Comparison of ENCODE assay signal across 17 cellular contexts in genomic region chr17:64124609-64125008, GRCh38. TPM values are rescaled to one million over a fixed set of nuclear protein-coding genes. Genes with fewer than 3 reads are reported as not detected.
DNase-seq lines count a peak whose midpoint lies in the region; ATAC-seq and TF ChIP-seq lines count a peak whose summit lies in the region.
"Had no signal": no experiment of that assay in that cellular context is flagged by ENCODE, and none has a peak within 500 bp of the region (broad histone marks: within the 10 kb centered on the region; RNA-seq: fewer than 3 reads in every experiment).

No MANE protein-coding gene starts in this region.

- no peaks in the 10 kb centered on the region for H3K27me3 Mint-ChIP-seq in T-helper 2 cell treated with Interferon-gamma antibody and Interleukin-4, amounts not matched to agents 5 μg/mL and 100 μg/mL, for 36 hours (ENCODE audit: low read depth)
- no peaks in the 10 kb centered on the region for H3K27me3 Mint-ChIP-seq in activated T-helper 2 cell treated with anti-CD3 and anti-CD28 coated beads, Interferon-gamma antibody, Interleukin-2, Interleukin-4, amounts not matched to agents 10 μg/mL and 5 μg/mL and 100 μg/mL, durations not matched to agents 14 hours and 24 hours and 36 hours (ENCODE audit: low read depth)

- intact Hi-C loops in activated T-helper 2 cell treated with anti-CD3 and anti-CD28 coated beads, Interferon-gamma antibody, Interleukin-2, Interleukin-4, amounts not matched to agents 10 μg/mL and 5 μg/mL and 100 μg/mL, durations not matched to agents 14 hours and 24 hours and 36 hours (cut with micrococcal nuclease): no loop called here

- no peaks in the 10 kb centered on the region for H3K9me2 ChIP-seq in MM.1S (replicated peaks; ENCODE audit: insufficient read depth, low read length)

- no peak overlapping the region for H2AFZ ChIP-seq in MM.1S (ENCODE audit: low read length)

- peaks cover 4% of the 10 kb centered on the region for H4K20me1 ChIP-seq in MM.1S (ENCODE audit: insufficient read depth, low read length)

- H3K9ac ChIP-seq in MM.1S (ENCODE audit: low read length): peak overlapping the region; percentile 94; the same call in 1 of the 2 replicates
- H3K9ac ChIP-seq: BLaER1 had no signal

- H3F3A ChIP-seq in MM.1S (ENCODE audit: insufficient read depth, low read length): peaks cover 92% of the 10 kb centered on the region

- H3K4me3 ChIP-seq in MM.1S (ENCODE audit: low read length): peak overlapping the region; percentile 80
- H3K4me3 ChIP-seq: BLaER1 had no signal

- no peaks in the 10 kb centered on the region for H3K27me3 ChIP-seq in MM.1S (replicated peaks; ENCODE audit: insufficient read depth, low read length)

- peaks cover 3% of the 10 kb centered on the region; the same call in 1 of the 2 replicates for H3K36me3 ChIP-seq in MM.1S (replicated peaks; ENCODE audit: insufficient read depth, low read length)
- H3K36me3 ChIP-seq: BLaER1 had no signal

- peak overlapping the region; percentile 99; the same call in 1 of the 2 replicates for H3K27ac ChIP-seq in MM.1S (ENCODE audit: low read length)
- H3K27ac ChIP-seq: BLaER1 had no signal

- no peak for ATAC-seq in HG03342 (IDR thresholded peaks at IDR 0.05; ENCODE audit: unreplicated experiment)
- ATAC-seq: HepG2 had no signal

- peaks cover 73% of the 10 kb centered on the region for H3K4me1 Mint-ChIP-seq in T-helper 2 cell treated with Interferon-gamma antibody and Interleukin-4, amounts not matched to agents 5 μg/mL and 100 μg/mL, for 36 hours (ENCODE audit: low read depth)
- H3K4me1 Mint-ChIP-seq in activated T-helper 2 cell treated with anti-CD3 and anti-CD28 coated beads, Interferon-gamma antibody, Interleukin-2, Interleukin-4, amounts not matched to agents 10 μg/mL and 5 μg/mL and 100 μg/mL, durations not matched to agents 14 hours and 24 hours and 36 hours (ENCODE audit: low read depth): peaks cover 75% of the 10 kb centered on the region

- H3K9me3 Mint-ChIP-seq in T-helper 2 cell treated with Interferon-gamma antibody and Interleukin-4, amounts not matched to agents 5 μg/mL and 100 μg/mL, for 36 hours: no peaks in the 10 kb centered on the region
- no peaks in the 10 kb centered on the region for H3K9me3 Mint-ChIP-seq in activated T-helper 2 cell treated with anti-CD3 and anti-CD28 coated beads, Interferon-gamma antibody, Interleukin-2, Interleukin-4, amounts not matched to agents 10 μg/mL and 5 μg/mL and 100 μg/mL, durations not matched to agents 14 hours and 24 hours and 36 hours
- H3K9me3 Mint-ChIP-seq: H9 had no signal

- peak overlapping the region; percentile 69 for H3K4me2 ChIP-seq in MM.1S (ENCODE audit: low read depth, low read length)
- H3K4me2 ChIP-seq: BLaER1 had no signal

- DNase-seq in T-helper 2 cell treated with Interferon-gamma antibody and Interleukin-4, amounts not matched to agents 5 μg/mL and 100 μg/mL, for 36 hours (ENCODE audit: low spot score): no peak
- DNase-seq in T-helper 2 cell: no peak
- no peak for DNase-seq in MM.1S
- no peak for DNase-seq in activated T-helper 2 cell treated with anti-CD3 and anti-CD28 coated beads, Interferon-gamma antibody, Interleukin-2, Interleukin-4, amounts not matched to agents 10 μg/mL and 5 μg/mL and 100 μg/mL, durations not matched to agents 14 hours and 24 hours and 36 hours (ENCODE audit: low spot score)
- DNase-seq in stimulated activated CD8-positive, alpha-beta memory T cell treated with anti-CD3 and anti-CD28 coated beads, Interleukin-4, amount 100 ng/mL, for 48 hours: no peak
- DNase-seq in anterior cingulate cortex (lab: John Stamatoyannopoulos, UW): no peak
- DNase-seq: 8988T, AML-193, COR-L47, DMS153, DND-41, GDM1, GOT3, H9 had no signal

- H3K4me1 ChIP-seq in MM.1S (ENCODE audit: low read length): peaks cover 49% of the 10 kb centered on the region

- H3K36me3 Mint-ChIP-seq in T-helper 2 cell treated with Interferon-gamma antibody and Interleukin-4, amounts not matched to agents 5 μg/mL and 100 μg/mL, for 36 hours (ENCODE audit: low read depth): peaks cover 83% of the 10 kb centered on the region
- peaks cover 90% of the 10 kb centered on the region for H3K36me3 Mint-ChIP-seq in activated T-helper 2 cell treated with anti-CD3 and anti-CD28 coated beads, Interferon-gamma antibody, Interleukin-2, Interleukin-4, amounts not matched to agents 10 μg/mL and 5 μg/mL and 100 μg/mL, durations not matched to agents 14 hours and 24 hours and 36 hours (ENCODE audit: low read depth)

- TF ChIP-seq CTCF in MM.1S (IDR thresholded peaks at IDR 0.05; ENCODE audit: low read length): no peak

- H3K79me2 ChIP-seq in MM.1S (ENCODE audit: low read length): peaks cover 95% of the 10 kb centered on the region

- H3K9me3 ChIP-seq in MM.1S (replicated peaks; ENCODE audit: insufficient read depth, low read length): no peaks in the 10 kb centered on the region

- no peak overlapping the region for H3K27ac Mint-ChIP-seq in T-helper 2 cell treated with Interferon-gamma antibody and Interleukin-4, amounts not matched to agents 5 μg/mL and 100 μg/mL, for 36 hours
- peak overlapping the region; percentile 44 for H3K27ac Mint-ChIP-seq in activated T-helper 2 cell treated with anti-CD3 and anti-CD28 coated beads, Interferon-gamma antibody, Interleukin-2, Interleukin-4, amounts not matched to agents 10 μg/mL and 5 μg/mL and 100 μg/mL, durations not matched to agents 14 hours and 24 hours and 36 hours
- H3K27ac Mint-ChIP-seq: H9 had no signal

- H3K4me3 Mint-ChIP-seq in T-helper 2 cell treated with Interferon-gamma antibody and Interleukin-4, amounts not matched to agents 5 μg/mL and 100 μg/mL, for 36 hours: peak overlapping the region; percentile 55
- H3K4me3 Mint-ChIP-seq in activated T-helper 2 cell treated with anti-CD3 and anti-CD28 coated beads, Interferon-gamma antibody, Interleukin-2, Interleukin-4, amounts not matched to agents 10 μg/mL and 5 μg/mL and 100 μg/mL, durations not matched to agents 14 hours and 24 hours and 36 hours (ENCODE audit: low read depth): no peak overlapping the region
- H3K4me3 Mint-ChIP-seq: H9 had no signal

RNA-seq across cellular contexts. Expression of gene ERN1, which starts 5.3 kb away (rescaled TPM):
- 91.0 and 93.4 TPM in 2 replicates for total RNA-seq in activated T-helper 2 cell treated with anti-CD3 and anti-CD28 coated beads, Interferon-gamma antibody, Interleukin-2, Interleukin-4, amounts not matched to agents 10 μg/mL and 5 μg/mL and 100 μg/mL, durations not matched to agents 14 hours and 24 hours and 36 hours
